8 cellular contexts compared by ENCODE assay signal in genomic region chr7:100888988-100889760, GRCh38. TPM values are rescaled to one million over a fixed set of nuclear protein-coding genes. Genes with fewer than 3 reads are reported as not detected.
DNase-seq lines count a peak whose midpoint lies in the region; ATAC-seq, FAIRE-seq and TF ChIP-seq lines count a peak whose summit lies in the region.

UFSP1 (minus strand) TSS chr7:100889715; CDS start chr7:100889271, 444 bp downstream.

- peaks cover 45% of the 10 kb centered on the region for H3K36me3 ChIP-seq in BLaER1
- H3K36me3 ChIP-seq in hepatocyte (replicated peaks; ENCODE audit: insufficient read depth, low read depth): no peaks in the 10 kb centered on the region
- peaks cover 18 to 24% of the 10 kb centered on the region in 2 donors for H3K36me3 ChIP-seq in small intestine (ENCODE audit: control insufficient read depth in 2 of 2, insufficient read depth in 2 of 2, low read length in 2 of 2)

- WGBS in hepatocyte (ENCODE audit: low lambda C conversion rate, missing lambda C conversion rate): 9% methylated on average over 50 of the region's 73 CpGs
- 2 to 3% (median 3%) methylated on average over 42 to 73 of the region's 73 CpGs for WGBS in small intestine, 3 donors

- H3K4me1 Mint-ChIP-seq in activated T-helper 1 cell treated with anti-CD3 and anti-CD28 coated beads, Interleukin-12 subunit alpha, Interleukin-12 subunit beta, Interleukin-2, Interleukin-4 antibody, amounts not matched to agents 30 ng/mL and 10 ng/mL and 1 ng/mL, durations not matched to agents 14 hours and 24 hours and 36 hours (ENCODE audit: low read depth): peaks cover 42% of the 10 kb centered on the region

- no peak for TF ChIP-seq CTCF in hepatocyte (IDR thresholded peaks at IDR 0.05; ENCODE audit: poor library complexity)

- H3K4me1 ChIP-seq in BLaER1 (peaks cover 72% of the 10 kb centered on the region), hepatocyte (ENCODE audit: insufficient read depth) (peaks cover 26% of the 10 kb centered on the region), small intestine (ENCODE audit: control insufficient read depth in 2 of 2, insufficient read depth in 1 of 2, low read depth in 1 of 2, low read length in 1 of 2) (peaks cover 0 to 2% of the 10 kb centered on the region in 2 donors)

- peak within 1 kb of the TSS; percentile 84 for H3K4me3 Mint-ChIP-seq in activated T-helper 1 cell treated with anti-CD3 and anti-CD28 coated beads, Interleukin-12 subunit alpha, Interleukin-12 subunit beta, Interleukin-2, Interleukin-4 antibody, amounts not matched to agents 30 ng/mL and 10 ng/mL and 1 ng/mL, durations not matched to agents 14 hours and 24 hours and 36 hours

- peak within 1 kb of the TSS; percentile 93 for H3K4me3 ChIP-seq in BLaER1
- peak within 1 kb of the TSS; percentile 70 for H3K4me3 ChIP-seq in hepatocyte
- peak within 1 kb of the TSS; percentile 30 to 66 for H3K4me3 ChIP-seq in small intestine (ENCODE audit: low read depth in 1 of 2, low read length in 2 of 2)

- intact Hi-C loops in activated T-helper 1 cell treated with anti-CD3 and anti-CD28 coated beads, Interleukin-12 subunit alpha, Interleukin-12 subunit beta, Interleukin-2, Interleukin-4 antibody, amounts not matched to agents 30 ng/mL and 10 ng/mL and 1 ng/mL, durations not matched to agents 14 hours and 24 hours and 36 hours (cut with micrococcal nuclease): loop anchor here (1.0 to 2.0 kb wide), 7 partner anchors 8 to 461 kb away; partner anchors contain the start of genes SLC12A9, SRRT, VGF and ZCWPW1

- peaks cover 24% of the 10 kb centered on the region for H3K79me2 ChIP-seq in hepatocyte

- H3K4me2 ChIP-seq in BLaER1 (peak within 1 kb of the TSS; percentile 99), hepatocyte (peak within 1 kb of the TSS; percentile 93)

- H3K27me3 ChIP-seq in BLaER1 (peaks cover 39% of the 10 kb centered on the region), hepatocyte (no peaks in the 10 kb centered on the region), small intestine (ENCODE audit: control insufficient read depth in 2 of 2, insufficient read depth in 2 of 2, low read length in 2 of 2) (no peaks in the 10 kb centered on the region)

- H4K20me1 ChIP-seq in BLaER1: peaks cover 48% of the 10 kb centered on the region
- peaks cover under 1% of the 10 kb centered on the region for H4K20me1 ChIP-seq in hepatocyte (ENCODE audit: insufficient read depth, poor library complexity, severe bottlenecking)

- H3K27ac Mint-ChIP-seq in activated T-helper 1 cell treated with anti-CD3 and anti-CD28 coated beads, Interleukin-12 subunit alpha, Interleukin-12 subunit beta, Interleukin-2, Interleukin-4 antibody, amounts not matched to agents 30 ng/mL and 10 ng/mL and 1 ng/mL, durations not matched to agents 14 hours and 24 hours and 36 hours: peak within 1 kb of the TSS; percentile 91

- peak within 1 kb of the TSS; percentile 94 for H3K9ac ChIP-seq in BLaER1

- peak; percentile 30 for ATAC-seq in HG03432 (IDR thresholded peaks at IDR 0.05; ENCODE audit: unreplicated experiment)

- peaks cover 43% of the 10 kb centered on the region for H3K36me3 Mint-ChIP-seq in activated T-helper 1 cell treated with anti-CD3 and anti-CD28 coated beads, Interleukin-12 subunit alpha, Interleukin-12 subunit beta, Interleukin-2, Interleukin-4 antibody, amounts not matched to agents 30 ng/mL and 10 ng/mL and 1 ng/mL, durations not matched to agents 14 hours and 24 hours and 36 hours (ENCODE audit: low read depth)

- no peak for DNase-seq in activated T-helper 1 cell treated with anti-CD3 and anti-CD28 coated beads, Interleukin-12 subunit alpha, Interleukin-12 subunit beta, Interleukin-2, Interleukin-4 antibody, amounts not matched to agents 30 ng/mL and 10 ng/mL and 1 ng/mL, durations not matched to agents 14 hours and 24 hours and 36 hours (ENCODE audit: low spot score)
- no peak for DNase-seq in hepatocyte (ENCODE audit: low spot score)
- no peak for DNase-seq in small intestine
- DNase-seq in NCI-H748 treated with DMSO at 0.1 percent for 48 hours (lab: John Stamatoyannopoulos, UW): no peak
- DNase-seq in stimulated activated CD8-positive, alpha-beta memory T cell treated with anti-CD3 and anti-CD28 coated beads, Interleukin-4, amount 100 ng/mL, for 48 hours: no peak

- H3K9me2 ChIP-seq in hepatocyte (replicated peaks; ENCODE audit: insufficient read depth): no peaks in the 10 kb centered on the region

- no peaks in the 10 kb centered on the region for H3K9me3 Mint-ChIP-seq in activated T-helper 1 cell treated with anti-CD3 and anti-CD28 coated beads, Interleukin-12 subunit alpha, Interleukin-12 subunit beta, Interleukin-2, Interleukin-4 antibody, amounts not matched to agents 30 ng/mL and 10 ng/mL and 1 ng/mL, durations not matched to agents 14 hours and 24 hours and 36 hours

- H3K27me3 Mint-ChIP-seq in activated T-helper 1 cell treated with anti-CD3 and anti-CD28 coated beads, Interleukin-12 subunit alpha, Interleukin-12 subunit beta, Interleukin-2, Interleukin-4 antibody, amounts not matched to agents 30 ng/mL and 10 ng/mL and 1 ng/mL, durations not matched to agents 14 hours and 24 hours and 36 hours (ENCODE audit: insufficient read depth): peaks cover 21% of the 10 kb centered on the region

- no peak for FAIRE-seq in small intestine (lab: Jason Lieb, UNC)

- H3K9me3 ChIP-seq in BLaER1 (no peaks in the 10 kb centered on the region), hepatocyte (ENCODE audit: low read depth) (no peaks in the 10 kb centered on the region), small intestine (ENCODE audit: control insufficient read depth, low read depth) (no peaks in the 10 kb centered on the region)

- peak within 1 kb of the TSS; percentile 61 for H2AFZ ChIP-seq in hepatocyte

- H3K27ac ChIP-seq in BLaER1: peak within 1 kb of the TSS; percentile 97
- H3K27ac ChIP-seq in hepatocyte: peak within 1 kb of the TSS; percentile 96
- peak within 1 kb of the TSS; percentile 91 to 92 for H3K27ac ChIP-seq in small intestine (ENCODE audit: low read depth in 1 of 2, low read length in 1 of 2)

- TF ChIP-seq POLR2A in GM19193 (IDR thresholded peaks at IDR 0.05; ENCODE audit: extremely low read depth, insufficient read depth, insufficient read length): peak; percentile 66

RNA-seq across cellular contexts. Expression of gene UFSP1, which starts in this region (rescaled TPM):
- total RNA-seq in activated T-helper 1 cell treated with anti-CD3 and anti-CD28 coated beads, Interleukin-12 subunit alpha, Interleukin-12 subunit beta, Interleukin-2, Interleukin-4 antibody, amounts not matched to agents 30 ng/mL and 10 ng/mL and 1 ng/mL, durations not matched to agents 14 hours and 24 hours and 36 hours: 4.1 and 5.5 TPM in 2 replicates
- total RNA-seq in hepatocyte: 3.9 TPM in 2 replicates
- polyA plus RNA-seq in hepatocyte: 4.2 and 4.3 TPM in 2 replicates
- 1 to 10 TPM; 3.5 to 5.3 (median 4.9) TPM for polyA plus RNA-seq in small intestine
